In genomic region chr4:37837446-37837845, GRCh38 we compare ENCODE assay signal across 11 cellular contexts. TPM values are rescaled to one million over a fixed set of nuclear protein-coding genes. Genes with fewer than 3 reads are reported as not detected.
DNase-seq lines count a peak whose midpoint lies in the region; ATAC-seq and TF ChIP-seq lines count a peak whose summit lies in the region.
"Had no signal": no experiment of that assay in that cellular context is flagged by ENCODE, and none has a peak within 500 bp of the region (broad histone marks: within the 10 kb centered on the region; RNA-seq: fewer than 3 reads in every experiment).

No MANE protein-coding gene starts in this region.

- H4K20me1 ChIP-seq in H9 (ENCODE audit: control insufficient read depth, insufficient read depth, insufficient read length), result no peaks in the 10 kb centered on the region

- intact Hi-C loops in uterus (cut with DNase I; ENCODE audit: low total_unique reads), result no loop called here

- no peak for TF ChIP-seq CTCF in astrocyte of the spinal cord (IDR thresholded peaks at IDR 0.05; ENCODE audit: low read depth, low read length)
- TF ChIP-seq CTCF in uterus (IDR thresholded peaks at IDR 0.05), result no peak
- TF ChIP-seq CTCF in H9 (conservative IDR thresholded peaks at IDR 0.05), result no peak

- no peaks in the 10 kb centered on the region for H3K23me2 ChIP-seq in H9 (ENCODE audit: insufficient read length, low read depth, low read length, poor library complexity, severe bottlenecking)

- no peak overlapping the region for H3K27ac ChIP-seq in CD4-positive, CD25-positive, alpha-beta regulatory T cell (ENCODE audit: insufficient read depth, low read length, poor library complexity, severe bottlenecking)
- H3K27ac ChIP-seq in uterus (peak overlapping the region in 1 of 2 donors; percentile 8), substantia nigra (ENCODE audit: low read depth, low read length, poor library complexity, severe bottlenecking) (no peak overlapping the region), H9 (ENCODE audit: insufficient read length, low read depth, low read length) (no peak overlapping the region)

- no peak overlapping the region for H2BK15ac ChIP-seq in H9 (ENCODE audit: low read depth, low read length)

- H2BK12ac ChIP-seq in H9 (ENCODE audit: insufficient read length, low read depth, low read length), result no peak overlapping the region

- no peak overlapping the region for H3K4ac ChIP-seq in H9 (ENCODE audit: low read depth, low read length)

- H3K27me3 ChIP-seq in CD4-positive, CD25-positive, alpha-beta regulatory T cell (ENCODE audit: control insufficient read depth, insufficient read depth, low read length), result no peaks in the 10 kb centered on the region
- no peaks in the 10 kb centered on the region for H3K27me3 ChIP-seq in uterus
- H3K27me3 ChIP-seq in H9 (ENCODE audit: insufficient read depth, low read length), result no peaks in the 10 kb centered on the region
- H3K27me3 ChIP-seq: Peyer's patch had no signal

- WGBS in H9 (ENCODE audit: extremely low coverage, insufficient read length, low lambda C conversion rate), result no CpG with 5 or more reads among the region's 2 CpGs

- no peak overlapping the region for H4K8ac ChIP-seq in H9 (replicated peaks; ENCODE audit: insufficient read length, low read depth, low read length)

- peak overlapping the region in 2 of 4 donors; percentile 15 to 32 for H3K4me3 Mint-ChIP-seq in CD4-positive, CD25-positive, alpha-beta regulatory T cell
- H3K4me3 Mint-ChIP-seq in H9, result no peak overlapping the region

- no peaks in the 10 kb centered on the region for H3K79me2 ChIP-seq in H9 (ENCODE audit: insufficient read depth, low read length)

- DNase-seq in CD4-positive, CD25-positive, alpha-beta regulatory T cell, result peak in 1 of 3 donors; percentile 27
- DNase-seq in LHCN-M2 (ENCODE audit: low read depth), result peak; percentile 36
- peak; percentile 63 for DNase-seq in astrocyte of the spinal cord (ENCODE audit: low read depth, low spot score)
- peak; percentile 57 to 94 for DNase-seq in lung microvascular endothelial cell (ENCODE audit: low read depth in 2 of 2)
- DNase-seq in uterus, result no peak
- DNase-seq in NCI-H1105 treated with DMSO at 0.1 percent for 48 hours (lab: John Stamatoyannopoulos, UW), result no peak
- no peak for DNase-seq in substantia nigra (lab: John Stamatoyannopoulos, UW)
- no peak for DNase-seq in H9
- DNase-seq: Peyer's patch had no signal

- no peaks in the 10 kb centered on the region for H3K9me3 Mint-ChIP-seq in CD4-positive, CD25-positive, alpha-beta regulatory T cell
- no peaks in the 10 kb centered on the region for H3K9me3 Mint-ChIP-seq in H9
- H3K9me3 Mint-ChIP-seq: IgD-negative memory B cell had no signal

- no peak overlapping the region for H3K9ac ChIP-seq in H9 (ENCODE audit: extremely low read depth, insufficient read length, low read length)

- no peak overlapping the region for H2BK5ac ChIP-seq in H9 (ENCODE audit: insufficient read length, low read length)

- no peak overlapping the region for H4K5ac ChIP-seq in H9 (ENCODE audit: insufficient read length, low read depth, low read length)

- no peak overlapping the region for H3T11ph ChIP-seq in H9 (ENCODE audit: low read length)

- no peak overlapping the region for H2BK20ac ChIP-seq in H9 (ENCODE audit: low read depth, low read length, poor library complexity, severe bottlenecking)

- H3K27ac Mint-ChIP-seq in CD4-positive, CD25-positive, alpha-beta regulatory T cell, result peak overlapping the region; percentile 45 to 89 (median 81)
- no peak overlapping the region for H3K27ac Mint-ChIP-seq in H9

- H2BK120ac ChIP-seq in H9 (ENCODE audit: low read depth, low read length, poor library complexity, severe bottlenecking), result no peak overlapping the region

- no peak overlapping the region for H3K4me2 ChIP-seq in H9 (ENCODE audit: insufficient read depth, insufficient read length, low read length)

- H3K14ac ChIP-seq in H9 (ENCODE audit: insufficient read depth, low read length), result no peak overlapping the region

- H3K36me3 ChIP-seq in CD4-positive, CD25-positive, alpha-beta regulatory T cell (ENCODE audit: control insufficient read depth, insufficient read depth, low read length), result peaks cover 71% of the 10 kb centered on the region
- H3K36me3 ChIP-seq in uterus, result no peaks in the 10 kb centered on the region

- H3K9me3 ChIP-seq in CD4-positive, CD25-positive, alpha-beta regulatory T cell (ENCODE audit: control insufficient read depth in 2 of 2, low read length in 2 of 2), result no peaks in the 10 kb centered on the region
- H3K9me3 ChIP-seq in uterus (no peaks in the 10 kb centered on the region), H9 (ENCODE audit: control insufficient read depth, low read depth, low read length) (no peaks in the 10 kb centered on the region)
- H3K9me3 ChIP-seq: Peyer's patch had no signal

- peaks cover 11% of the 10 kb centered on the region for H3K4me1 ChIP-seq in CD4-positive, CD25-positive, alpha-beta regulatory T cell (ENCODE audit: control insufficient read depth, insufficient read depth, low read length, poor library complexity, severe bottlenecking)
- H3K4me1 ChIP-seq in uterus (no peaks in the 10 kb centered on the region), H9 (ENCODE audit: insufficient read depth, low read length) (no peaks in the 10 kb centered on the region)
- H3K4me1 ChIP-seq: Peyer's patch had no signal

- H3K79me1 ChIP-seq in H9 (ENCODE audit: insufficient read depth, low read depth, low read length, poor library complexity, severe bottlenecking), result no peaks in the 10 kb centered on the region

- H3K23ac ChIP-seq in H9 (ENCODE audit: insufficient read length, low read depth, low read length), result no peak overlapping the region

- no peaks in the 10 kb centered on the region for H3K27me3 Mint-ChIP-seq in CD4-positive, CD25-positive, alpha-beta regulatory T cell
- H3K27me3 Mint-ChIP-seq in H9 (ENCODE audit: low read depth), result no peaks in the 10 kb centered on the region
- H3K27me3 Mint-ChIP-seq: IgD-negative memory B cell had no signal

- H4K91ac ChIP-seq in H9 (ENCODE audit: insufficient read length, low read depth, low read length), result no peak overlapping the region

- peak overlapping the region; percentile 32 for H3K4me3 ChIP-seq in CD4-positive, CD25-positive, alpha-beta regulatory T cell (ENCODE audit: low read depth, low read length)
- H3K4me3 ChIP-seq in astrocyte of the spinal cord (ENCODE audit: low read depth, low read length) (no peak overlapping the region), uterus (no peak overlapping the region)
- H3K4me3 ChIP-seq: Peyer's patch had no signal

- H3K4me1 Mint-ChIP-seq in CD4-positive, CD25-positive, alpha-beta regulatory T cell, result peaks cover 22 to 35% (median 26%) of the 10 kb centered on the region in 4 donors
- no peaks in the 10 kb centered on the region for H3K4me1 Mint-ChIP-seq in H9

- no peak for TF ChIP-seq POLR2A in uterus (IDR thresholded peaks at IDR 0.05)

- no peak overlapping the region for H2AFZ ChIP-seq in H9 (ENCODE audit: low read length)

- in situ Hi-C loops in astrocyte of the spinal cord (cut with HindIII; ENCODE audit: low sequenced_read_pairs), result no loop called here

- H3K36me3 Mint-ChIP-seq in CD4-positive, CD25-positive, alpha-beta regulatory T cell, result peaks cover 37% of the 10 kb centered on the region
- H3K36me3 Mint-ChIP-seq in H9 (ENCODE audit: insufficient read depth in 1 of 3, low read depth in 3 of 3), result peaks cover 11 to 36% (median 18%) of the 10 kb centered on the region in 3 experiments; a peak in 6 of 7 replicates

- no peak overlapping the region for H3K18ac ChIP-seq in H9 (ENCODE audit: insufficient read length, low read depth, low read length)

- H3K56ac ChIP-seq in H9 (ENCODE audit: insufficient read length, low read depth, low read length), result no peak overlapping the region

- no peak overlapping the region for H2AK5ac ChIP-seq in H9 (ENCODE audit: insufficient read length, low read length)

- no peak for ATAC-seq in CD4-positive, CD25-positive, alpha-beta regulatory T cell (ENCODE audit: low read depth in 2 of 2)
- ATAC-seq: sciatic nerve had no signal

RNA-seq across cellular contexts. Expression of gene PGM2, which starts 11.0 kb away (rescaled TPM):
- total RNA-seq in CD4-positive, CD25-positive, alpha-beta regulatory T cell, result 22.1 TPM
- polyA plus RNA-seq in CD4-positive, CD25-positive, alpha-beta regulatory T cell, result 10 to 100 TPM; 20.5 to 29.5 (median 24.4) TPM
- total RNA-seq in LHCN-M2 (2014; rRNA removed) (23.4 and 42.2 TPM in 2 replicates), lung microvascular endothelial cell (21.8 and 22.2 TPM in 2 replicates), uterus (10 to 100 TPM; 37.4 to 45.6 (median 39.9) TPM), H9 (2021) (26.6 and 30.4 TPM in 2 replicates)
- polyA plus RNA-seq in LHCN-M2 (2012), result 11.3 TPM

RNA-seq across cellular contexts. Expression of gene TBC1D1, which starts 53.4 kb away (rescaled TPM):
- 48.2 TPM for total RNA-seq in CD4-positive, CD25-positive, alpha-beta regulatory T cell
- 10 to 100 TPM; 12.3 to 20.7 (median 19.3) TPM for polyA plus RNA-seq in CD4-positive, CD25-positive, alpha-beta regulatory T cell
- 94.8 and 108 TPM in 2 replicates for total RNA-seq in LHCN-M2 (2014; rRNA removed)
- polyA plus RNA-seq in LHCN-M2 (2012), result 83.1 TPM
- 85.0 and 107 TPM in 2 replicates for total RNA-seq in lung microvascular endothelial cell
- total RNA-seq in uterus, result 100 to 1,000 TPM; 172 to 402 (median 236) TPM
- total RNA-seq in H9 (2021), result 101 and 109 TPM in 2 replicates

Comparison
In these comparisons a context has a peak if more than half of its experiments do, and no peak if none do; other contexts are left out.
1. DNase-seq: peak in LHCN-M2 (single experiment), astrocyte of the spinal cord (single experiment) and lung microvascular endothelial cell (2 of 2); none in uterus (0 of 2), NCI-H1105 treated with DMSO at 0.1 percent for 48 hours (single experiment), substantia nigra (0 of 49) and H9 (single experiment).
2. H3K27ac Mint-ChIP-seq: peak in CD4-positive, CD25-positive, alpha-beta regulatory T cell (3 of 3); none in H9 (0 of 3).